In the genomic region with DNA sequence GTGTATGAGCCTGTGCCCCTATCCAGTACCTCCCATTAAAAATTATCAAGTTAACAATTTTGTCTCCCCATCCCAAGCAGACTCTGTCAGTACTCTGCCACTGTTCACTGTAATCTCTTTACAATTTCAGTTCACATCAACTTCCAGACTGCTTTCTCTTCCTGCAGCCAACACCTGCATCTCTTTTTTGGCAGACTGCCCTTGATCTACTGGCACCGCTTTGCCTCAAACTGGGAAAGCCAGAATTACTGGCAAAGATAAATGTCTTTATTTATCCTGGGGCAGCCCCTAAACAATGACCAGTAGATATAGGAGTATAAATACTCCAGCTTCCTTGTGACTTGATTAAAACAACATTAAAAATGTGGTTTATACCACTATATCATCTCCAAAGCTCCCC, we compare ENCODE assay signal across 23 cellular contexts.
A peak's percentile ranks its signal among the peaks of the same experiment; 100 is the strongest.
DNase-seq lines count a peak whose midpoint lies in the region; ATAC-seq and TF ChIP-seq lines count a peak whose summit lies in the region.
"Had no signal": no experiment of that assay in that cellular context is flagged by ENCODE, and none has a peak within 500 bp of the region (broad histone marks: within the 10 kb centered on the region; RNA-seq: fewer than 3 reads in every experiment).

No MANE protein-coding gene starts in this region.

- H3K4me1 ChIP-seq in mammary epithelial cell (ENCODE audit: insufficient read depth, low read length) (no peaks in the 10 kb centered on the region), thyroid gland (no peaks in the 10 kb centered on the region)

- H3K9me3 ChIP-seq in mammary epithelial cell (replicated peaks; ENCODE audit: insufficient read depth, low read length): peaks cover 2% of the 10 kb centered on the region
- H3K9me3 ChIP-seq in thyroid gland: no peaks in the 10 kb centered on the region

- TF ChIP-seq CTCF in MCF 10A (IDR thresholded peaks at IDR 0.05; ENCODE audit: unreplicated experiment) (no peak), mammary epithelial cell (conservative IDR thresholded peaks at IDR 0.05 in 1 of 2, IDR thresholded peaks at IDR 0.05 in 1 of 2; ENCODE audit: extremely low read depth in 1 of 2, insufficient read depth in 1 of 2, low read depth in 1 of 2, low read length in 2 of 2) (no peak), thyroid gland (IDR thresholded peaks at IDR 0.05) (no peak), omental fat pad (IDR thresholded peaks at IDR 0.05) (no peak)

- BruUV-seq in MCF 10A (replicated peaks; lab: Mats Ljungman, UMichigan): no TSS peak
- BruUV-seq in mammary epithelial cell (replicated peaks; lab: Mats Ljungman, UMichigan): no TSS peak

- no peak overlapping the region for H3K4me3 Mint-ChIP-seq in MCF 10A (ENCODE audit: unreplicated experiment)
- H3K4me3 Mint-ChIP-seq: activated CD4-positive, alpha-beta T cell treated with anti-CD3 and anti-CD28 coated beads, Interleukin-2, amount 10 ng/mL, durations not matched to agents 7 days and 5 days; activated CD8-positive, alpha-beta memory T cell treated with anti-CD3 and anti-CD28 coated beads, Interleukin-2, amount 10 ng/mL, durations not matched to agents 7 days and 5 days; activated naive CD4-positive, alpha-beta T cell treated with anti-CD3 and anti-CD28 coated beads, Interleukin-2, amount 50 U/mL, for 24 hours; B cell; CD8-positive, alpha-beta memory T cell; type B pancreatic cell had no signal

- no peak overlapping the region for H3K4me2 ChIP-seq in mammary epithelial cell (ENCODE audit: insufficient read depth, low read depth, low read length)

- H2AFZ ChIP-seq in mammary epithelial cell (ENCODE audit: low read depth, low read length): no peak overlapping the region

- no peak overlapping the region for H3K9ac ChIP-seq in mammary epithelial cell (ENCODE audit: insufficient read depth, low read length)

- CTCF ChIA-PET in MCF 10A (lab: Yijun Ruan, JAX): interaction anchor here (0.9 kb wide), 1 partner anchor 245 kb away, joined by 3 read pairs; no protein-coding TSS in a partner anchor
- CTCF ChIA-PET in mammary epithelial cell (lab: Charles Lee; ENCODE audit: low non-redundant PET): no interaction called here

- in situ Hi-C loops in mammary epithelial cell (cut with MboI; ENCODE audit: low sequenced_read_pairs in 2 of 2): no loop called here

- dilution Hi-C loops in mammary epithelial cell (cut with HindIII; ENCODE audit: low sequenced_read_pairs): no loop called here

- peaks cover 7% of the 10 kb centered on the region for H3K9me3 Mint-ChIP-seq in MCF 10A (ENCODE audit: unreplicated experiment)
- H3K9me3 Mint-ChIP-seq: type B pancreatic cell had no signal

- no peak for ATAC-seq in omental fat pad (ENCODE audit: low FRiP score)
- ATAC-seq: activated CD8-positive, alpha-beta memory T cell treated with anti-CD3 and anti-CD28 coated beads, Interleukin-2, amount 10 ng/mL, durations not matched to agents 7 days and 5 days; GM12878 had no signal

- H3K27me3 Mint-ChIP-seq in MCF 10A (ENCODE audit: insufficient read depth, unreplicated experiment): no peaks in the 10 kb centered on the region
- H3K27me3 Mint-ChIP-seq: activated CD4-positive, alpha-beta T cell treated with anti-CD3 and anti-CD28 coated beads, Interleukin-2, amount 10 ng/mL, durations not matched to agents 7 days and 5 days; activated CD8-positive, alpha-beta memory T cell treated with anti-CD3 and anti-CD28 coated beads, Interleukin-2, amount 10 ng/mL, durations not matched to agents 7 days and 5 days; activated naive CD4-positive, alpha-beta T cell treated with anti-CD3 and anti-CD28 coated beads, Interleukin-2, amount 50 U/mL, for 24 hours; B cell; CD8-positive, alpha-beta memory T cell; type B pancreatic cell had no signal

- H3K27ac Mint-ChIP-seq in MCF 10A (ENCODE audit: low read depth, unreplicated experiment): no peak overlapping the region
- H3K27ac Mint-ChIP-seq: activated CD4-positive, alpha-beta T cell treated with anti-CD3 and anti-CD28 coated beads, Interleukin-2, amount 10 ng/mL, durations not matched to agents 7 days and 5 days; activated CD8-positive, alpha-beta memory T cell treated with anti-CD3 and anti-CD28 coated beads, Interleukin-2, amount 10 ng/mL, durations not matched to agents 7 days and 5 days; activated naive CD4-positive, alpha-beta T cell treated with anti-CD3 and anti-CD28 coated beads, Interleukin-2, amount 50 U/mL, for 24 hours; B cell; CD8-positive, alpha-beta memory T cell; type B pancreatic cell had no signal

- no peaks in the 10 kb centered on the region for H3K36me3 Mint-ChIP-seq in MCF 10A (ENCODE audit: insufficient read depth, unreplicated experiment)
- H3K36me3 Mint-ChIP-seq: activated CD8-positive, alpha-beta memory T cell treated with anti-CD3 and anti-CD28 coated beads, Interleukin-2, amount 10 ng/mL, durations not matched to agents 7 days and 5 days; activated naive CD4-positive, alpha-beta T cell treated with anti-CD3 and anti-CD28 coated beads, Interleukin-2, amount 50 U/mL, for 24 hours; CD8-positive, alpha-beta memory T cell; type B pancreatic cell had no signal

- H3K27me3 ChIP-seq in mammary epithelial cell (ENCODE audit: insufficient read depth, low read length) (no peaks in the 10 kb centered on the region), thyroid gland (no peaks in the 10 kb centered on the region)

- POLR2A ChIA-PET in MCF 10A (lab: Yijun Ruan, JAX): interaction anchor here (0.6 kb wide), 1 partner anchor 33 kb away, joined by 4 read pairs; no protein-coding TSS in a partner anchor

- WGBS in mammary epithelial cell (ENCODE audit: low coverage, missing lambda C conversion rate): 0% methylated on average over 1 of the region's 1 CpG
- WGBS in thyroid gland, 2 donors: 10 to 12% methylated on average over 1 of the region's 1 CpG

- H3K36me3 ChIP-seq in mammary epithelial cell (ENCODE audit: insufficient read depth, low read length) (no peaks in the 10 kb centered on the region), thyroid gland (no peaks in the 10 kb centered on the region)
- H3K36me3 ChIP-seq: WERI-Rb-1 had no signal

- no peaks in the 10 kb centered on the region for H4K20me1 ChIP-seq in mammary epithelial cell (ENCODE audit: insufficient read depth, low read length)

- H3K79me2 ChIP-seq in mammary epithelial cell (ENCODE audit: insufficient read depth, low read length): no peaks in the 10 kb centered on the region

- no peak overlapping the region for H3K27ac ChIP-seq in mammary epithelial cell (ENCODE audit: insufficient read depth, low read depth, low read length)
- H3K27ac ChIP-seq in thyroid gland: no peak overlapping the region
- H3K27ac ChIP-seq: WERI-Rb-1 had no signal

- H3K4me1 Mint-ChIP-seq in MCF 10A (ENCODE audit: insufficient read depth, unreplicated experiment): peaks cover 5% of the 10 kb centered on the region
- H3K4me1 Mint-ChIP-seq: activated CD4-positive, alpha-beta T cell treated with anti-CD3 and anti-CD28 coated beads, Interleukin-2, amount 10 ng/mL, durations not matched to agents 7 days and 5 days; activated CD8-positive, alpha-beta memory T cell treated with anti-CD3 and anti-CD28 coated beads, Interleukin-2, amount 10 ng/mL, durations not matched to agents 7 days and 5 days; activated naive CD4-positive, alpha-beta T cell treated with anti-CD3 and anti-CD28 coated beads, Interleukin-2, amount 50 U/mL, for 24 hours; B cell; CD8-positive, alpha-beta memory T cell had no signal

- H3K4me3 ChIP-seq in mammary epithelial cell (replicated peaks in 1 of 3; ENCODE audit: insufficient read depth in 1 of 3, low read depth in 2 of 3, low read length in 3 of 3) (no peak overlapping the region), thyroid gland (replicated peaks in 1 of 3) (no peak overlapping the region)
- H3K4me3 ChIP-seq: GM12878, lung had no signal

- intact Hi-C loops in MCF 10A (cut with micrococcal nuclease) (no loop called here), mammary epithelial cell (cut with micrococcal nuclease) (no loop called here), thyroid gland (cut with DNase I) (no loop called here)

- no peak for TF ChIP-seq POLR2A in thyroid gland (IDR thresholded peaks at IDR 0.05)

- DNase-seq in MCF 10A (ENCODE audit: unreplicated experiment): peak; percentile 9
- DNase-seq in mammary epithelial cell: no peak
- DNase-seq in NCI-H226: peak; percentile 35
- DNase-seq in astrocyte of the hippocampus (ENCODE audit: low read depth, low spot score): peak; percentile 53
- peak; percentile 35 to 51 for DNase-seq in thyroid gland
- DNase-seq in NCI-H1694 treated with DMSO at 0.1 percent for 48 hours (lab: John Stamatoyannopoulos, UW): no peak
- no peak for DNase-seq in DMS79 (lab: John Stamatoyannopoulos, UW)
- no peak for DNase-seq in omental fat pad (ENCODE audit: low spot score)
- DNase-seq: activated CD4-positive, alpha-beta T cell treated with anti-CD3 and anti-CD28 coated beads, Interleukin-2, amount 10 ng/mL, durations not matched to agents 7 days and 5 days; activated CD8-positive, alpha-beta memory T cell treated with anti-CD3 and anti-CD28 coated beads, Interleukin-2, amount 10 ng/mL, durations not matched to agents 7 days and 5 days; anterior cingulate cortex; CD8-positive, alpha-beta memory T cell; central memory CD4-positive, alpha-beta T cell; glutamatergic neuron; NCI-H2029 treated with DMSO at 0.1 percent for 48 hours; stimulated activated CD8-positive, alpha-beta memory T cell treated with anti-CD3 and anti-CD28 coated beads, Interleukin-4, amount 100 ng/mL, for 48 hours; T-helper 9 cell; WERI-Rb-1 had no signal

Comparison
In these comparisons a context has a peak if more than half of its experiments do, and no peak if none do; other contexts are left out.
1. DNase-seq: peak in MCF 10A (single experiment), NCI-H226 (single experiment), astrocyte of the hippocampus (single experiment) and thyroid gland (2 of 2); none in mammary epithelial cell (single experiment), NCI-H1694 treated with DMSO at 0.1 percent for 48 hours (single experiment), DMS79 (single experiment) and omental fat pad (single experiment).